Comparison of ENCODE assay signal across 16 cellular contexts in the genomic region with DNA sequence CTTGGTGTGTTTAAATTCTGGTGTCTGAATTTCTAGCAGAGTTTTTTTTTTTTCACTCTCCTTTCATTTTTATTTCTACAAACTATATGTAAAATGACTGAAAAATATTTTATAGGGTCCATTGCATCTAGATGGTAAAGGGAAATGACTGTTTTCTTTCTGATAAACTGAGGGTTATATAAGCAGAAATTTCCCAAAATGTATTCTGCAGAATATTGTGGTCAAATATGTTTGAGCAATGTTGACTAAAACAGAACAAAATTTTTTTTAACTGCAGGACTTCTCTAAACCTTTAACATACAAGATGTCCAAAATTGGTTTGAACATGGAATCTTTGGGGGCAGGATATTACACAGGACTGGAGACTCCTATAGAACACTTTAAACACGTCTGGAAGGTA.
DNase-seq lines count a peak whose midpoint lies in the region; ATAC-seq and TF ChIP-seq lines count a peak whose summit lies in the region.
"Had no signal": no experiment of that assay in that cellular context is flagged by ENCODE, and none has a peak within 500 bp of the region (broad histone marks: within the 10 kb centered on the region; RNA-seq: fewer than 3 reads in every experiment).

No MANE protein-coding gene starts in this region.

- no peak overlapping the region for H3K4me2 ChIP-seq in Loucy (ENCODE audit: low read depth, low read length, poor library complexity, severe bottlenecking)

- DNase-seq in activated CD4-positive, alpha-beta T cell treated with anti-CD3 and anti-CD28 coated beads, Interleukin-2, amount 10 ng/mL, durations not matched to agents 24 days and 14 days, result no peak
- DNase-seq in activated CD4-positive, alpha-beta T cell treated with anti-CD3 and anti-CD28 coated beads, Interleukin-2, amount 50 U/mL, for 1 hour, result no peak
- no peak for DNase-seq in head of caudate nucleus
- DNase-seq: ACHN, C1 segment of cervical spinal cord, COR-L47, DND-41, GDM1 had no signal

- no peaks in the 10 kb centered on the region for H3K9me3 ChIP-seq in Loucy (ENCODE audit: insufficient read depth, low read depth, low read length)
- H3K9me3 ChIP-seq: HAP-1 had no signal

- H4K20me1 ChIP-seq in Loucy (ENCODE audit: insufficient read depth, low read length, poor library complexity, severe bottlenecking), result no peaks in the 10 kb centered on the region

- H3K4me1 ChIP-seq in Loucy (ENCODE audit: insufficient read depth, low read length, poor library complexity, severe bottlenecking), result peaks cover 7% of the 10 kb centered on the region
- H3K4me1 ChIP-seq: HAP-1 had no signal

- TF ChIP-seq CTCF in Loucy (conservative IDR thresholded peaks at IDR 0.05; ENCODE audit: low read length), result no peak

- H3K9me2 ChIP-seq in Loucy (replicated peaks; ENCODE audit: low read depth, low read length), result no peaks in the 10 kb centered on the region

- H3K4me1 Mint-ChIP-seq in activated CD4-positive, alpha-beta T cell treated with anti-CD3 and anti-CD28 coated beads, Interleukin-2, amount 10 ng/mL, durations not matched to agents 24 days and 14 days, result peaks cover 29% of the 10 kb centered on the region
- peaks cover 49% of the 10 kb centered on the region for H3K4me1 Mint-ChIP-seq in dendritic cell treated with granulocyte-macrophage colony-stimulating factor and Interleukin-4, amounts not matched to agents 40 ng/mL and 50 ng/mL, for 4 days (ENCODE audit: low read depth)

- no peaks in the 10 kb centered on the region for H3K36me3 ChIP-seq in Loucy (ENCODE audit: insufficient read depth, low read length)
- H3K36me3 ChIP-seq: HAP-1 had no signal

- H3K4me3 ChIP-seq in Loucy (ENCODE audit: low read length, poor library complexity, severe bottlenecking), result no peak overlapping the region
- H3K4me3 ChIP-seq: HAP-1 had no signal

- H3K4me3 Mint-ChIP-seq in activated CD4-positive, alpha-beta T cell treated with anti-CD3 and anti-CD28 coated beads, Interleukin-2, amount 10 ng/mL, durations not matched to agents 24 days and 14 days, result no peak overlapping the region
- no peak overlapping the region for H3K4me3 Mint-ChIP-seq in dendritic cell treated with granulocyte-macrophage colony-stimulating factor and Interleukin-4, amounts not matched to agents 40 ng/mL and 50 ng/mL, for 4 days
- H3K4me3 Mint-ChIP-seq: B cell; CD8-positive, alpha-beta T cell had no signal

- H2AFZ ChIP-seq in Loucy (ENCODE audit: low read length), result 0 out of 2 replicates have a peak overlapping the region, but pooled peaks have one; percentile 15

- intact Hi-C loops in activated CD4-positive, alpha-beta T cell treated with anti-CD3 and anti-CD28 coated beads, Interleukin-2, amount 10 ng/mL, durations not matched to agents 24 days and 14 days (cut with micrococcal nuclease), result no loop called here
- intact Hi-C loops in dendritic cell treated with granulocyte-macrophage colony-stimulating factor and Interleukin-4, amounts not matched to agents 40 ng/mL and 50 ng/mL, for 4 days (cut with micrococcal nuclease), result no loop called here
- intact Hi-C loops in head of caudate nucleus (cut with DNase I), result no loop called here

- H3K9me3 Mint-ChIP-seq in activated CD4-positive, alpha-beta T cell treated with anti-CD3 and anti-CD28 coated beads, Interleukin-2, amount 10 ng/mL, durations not matched to agents 24 days and 14 days, result no peaks in the 10 kb centered on the region
- no peaks in the 10 kb centered on the region for H3K9me3 Mint-ChIP-seq in dendritic cell treated with granulocyte-macrophage colony-stimulating factor and Interleukin-4, amounts not matched to agents 40 ng/mL and 50 ng/mL, for 4 days
- H3K9me3 Mint-ChIP-seq: CD8-positive, alpha-beta T cell had no signal

- H3K27ac Mint-ChIP-seq in activated CD4-positive, alpha-beta T cell treated with anti-CD3 and anti-CD28 coated beads, Interleukin-2, amount 10 ng/mL, durations not matched to agents 24 days and 14 days, result peak overlapping the region; percentile 74
- peak overlapping the region; percentile 90 for H3K27ac Mint-ChIP-seq in dendritic cell treated with granulocyte-macrophage colony-stimulating factor and Interleukin-4, amounts not matched to agents 40 ng/mL and 50 ng/mL, for 4 days
- H3K27ac Mint-ChIP-seq: B cell; CD8-positive, alpha-beta T cell had no signal

- ATAC-seq in HG03039 (IDR thresholded peaks at IDR 0.05; ENCODE audit: unreplicated experiment) (no peak), GM21390 (IDR thresholded peaks at IDR 0.05; ENCODE audit: unreplicated experiment) (no peak)
- ATAC-seq: CD8-positive, alpha-beta T cell; HepG2 had no signal

- H3K79me2 ChIP-seq in Loucy (ENCODE audit: insufficient read depth, low read length), result no peaks in the 10 kb centered on the region

- H3K27me3 ChIP-seq in Loucy (ENCODE audit: insufficient read depth, low read length, poor library complexity, severe bottlenecking), result no peaks in the 10 kb centered on the region

- no peaks in the 10 kb centered on the region for H3K27me3 Mint-ChIP-seq in activated CD4-positive, alpha-beta T cell treated with anti-CD3 and anti-CD28 coated beads, Interleukin-2, amount 10 ng/mL, durations not matched to agents 24 days and 14 days
- H3K27me3 Mint-ChIP-seq in dendritic cell treated with granulocyte-macrophage colony-stimulating factor and Interleukin-4, amounts not matched to agents 40 ng/mL and 50 ng/mL, for 4 days, result no peaks in the 10 kb centered on the region
- H3K27me3 Mint-ChIP-seq: B cell had no signal

- no peak overlapping the region for H3K9ac ChIP-seq in Loucy (ENCODE audit: low read depth, low read length, poor library complexity, severe bottlenecking)

- H3F3A ChIP-seq in Loucy (ENCODE audit: low read depth), result no peaks in the 10 kb centered on the region

- H3K36me3 Mint-ChIP-seq in activated CD4-positive, alpha-beta T cell treated with anti-CD3 and anti-CD28 coated beads, Interleukin-2, amount 10 ng/mL, durations not matched to agents 24 days and 14 days (ENCODE audit: low read depth), result peaks cover 2% of the 10 kb centered on the region
- no peaks in the 10 kb centered on the region for H3K36me3 Mint-ChIP-seq in dendritic cell treated with granulocyte-macrophage colony-stimulating factor and Interleukin-4, amounts not matched to agents 40 ng/mL and 50 ng/mL, for 4 days (ENCODE audit: low read depth)
- H3K36me3 Mint-ChIP-seq: CD8-positive, alpha-beta T cell had no signal
